1 cellular context compared by ENCODE assay signal in genomic region chr15:79954659-79955058, GRCh38.
TF ChIP-seq lines count a peak whose summit lies in the region.

No MANE protein-coding gene starts in this region.

TF ChIP-seq in HepG2, 621 proteins besides CTCF, POLR2A, EP300 and RAD21:
- TF ChIP-seq ZNF552 (CRISPR knock-in tag; IDR thresholded peaks at IDR 0.05; ENCODE audit: borderline replicate concordance), result no peak
